In genomic region chr17:8125196-8125946, GRCh38 we compare ENCODE assay signal across 1 cellular context.
TF ChIP-seq lines count a peak whose summit lies in the region.

No MANE protein-coding gene starts in this region.

TF ChIP-seq in H1, 55 proteins besides CTCF, POLR2A, EP300 and RAD21:
- TF ChIP-seq E2F6 (IDR thresholded peaks at IDR 0.05): 0 out of 2 replicates have a peak, but pooled peaks have one; percentile 14
- no peak for TF ChIP-seq HDAC6 (IDR thresholded peaks at IDR 0.05; ENCODE audit: low read depth, low read length)
- TF ChIP-seq, protein P1, sequence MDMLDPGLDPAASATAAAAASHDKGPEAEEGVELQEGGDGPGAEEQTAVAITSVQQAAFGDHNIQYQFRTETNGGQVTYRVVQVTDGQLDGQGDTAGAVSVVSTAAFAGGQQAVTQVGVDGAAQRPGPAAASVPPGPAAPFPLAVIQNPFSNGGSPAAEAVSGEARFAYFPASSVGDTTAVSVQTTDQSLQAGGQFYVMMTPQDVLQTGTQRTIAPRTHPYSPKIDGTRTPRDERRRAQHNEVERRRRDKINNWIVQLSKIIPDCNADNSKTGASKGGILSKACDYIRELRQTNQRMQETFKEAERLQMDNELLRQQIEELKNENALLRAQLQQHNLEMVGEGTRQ (IDR thresholded peaks at IDR 0.05; ENCODE audit: low read length): no peak
- TF ChIP-seq SP1 (IDR thresholded peaks at IDR 0.05; ENCODE audit: low read depth, low read length): peak; percentile 37; the same call in 1 of the 2 replicates
- no peak for TF ChIP-seq POU5F1 (IDR thresholded peaks at IDR 0.05; ENCODE audit: low read depth, low read length)
- TF ChIP-seq SP4 (IDR thresholded peaks at IDR 0.05; ENCODE audit: low read length): no peak
- peak in 1 of 2 experiments; percentile 49; a peak in 1 of 4 replicates for TF ChIP-seq SIN3A (conservative IDR thresholded peaks at IDR 0.05 in 1 of 2, IDR thresholded peaks at IDR 0.05 in 1 of 2; ENCODE audit: low read depth in 1 of 2, low read length in 2 of 2)
- no peak for TF ChIP-seq CBX5 (IDR thresholded peaks at IDR 0.05; ENCODE audit: low read depth, low read length)
- TF ChIP-seq KDM1A (IDR thresholded peaks at IDR 0.05; ENCODE audit: borderline replicate concordance, low read length): no peak
- TF ChIP-seq TEAD4 (IDR thresholded peaks at IDR 0.05; ENCODE audit: low read depth, low read length): peak; percentile 48
- no peak for TF ChIP-seq TCF12 (IDR thresholded peaks at IDR 0.05; ENCODE audit: low read depth, low read length)
- TF ChIP-seq BCL11A (IDR thresholded peaks at IDR 0.05; ENCODE audit: low read depth in 2 of 2, low read length in 2 of 2): no peak
- no peak for TF ChIP-seq CHD2 (IDR thresholded peaks at IDR 0.05; ENCODE audit: low read length)
- TF ChIP-seq SIRT6 (IDR thresholded peaks at IDR 0.05; ENCODE audit: low read length): no peak
- peak; percentile 73 for TF ChIP-seq RBBP5 (IDR thresholded peaks at IDR 0.05; ENCODE audit: borderline replicate concordance, low read depth, low read length)
- peak; percentile 35; the same call in 1 of the 2 replicates for TF ChIP-seq NRF1 (IDR thresholded peaks at IDR 0.05; ENCODE audit: low read depth, low read length)
- TF ChIP-seq TAF7 (optimal IDR thresholded peaks at IDR 0.05; ENCODE audit: borderline replicate concordance, low read depth, low read length): peak; percentile 55
- peak; percentile 27 for TF ChIP-seq CTBP2 (IDR thresholded peaks at IDR 0.05; ENCODE audit: borderline replicate concordance, insufficient read depth, insufficient read length, low read length)
- TF ChIP-seq ATF3 (IDR thresholded peaks at IDR 0.05; ENCODE audit: insufficient read depth, low read depth, low read length): no peak
- no peak for TF ChIP-seq POLR2AphosphoS5 (IDR thresholded peaks at IDR 0.05; ENCODE audit: low read depth, low read length)
- peak; percentile 56; the same call in 1 of the 2 replicates for TF ChIP-seq ATF2 (IDR thresholded peaks at IDR 0.05; ENCODE audit: low read length)
- peak; percentile 89 for TF ChIP-seq ASH2L (IDR thresholded peaks at IDR 0.05; ENCODE audit: low read length)
- peak; percentile 82 for TF ChIP-seq BACH1 (IDR thresholded peaks at IDR 0.05; ENCODE audit: low read length)
- TF ChIP-seq JUND (IDR thresholded peaks at IDR 0.05; ENCODE audit: low read length): no peak
- TF ChIP-seq YY1 (IDR thresholded peaks at IDR 0.05; ENCODE audit: low read depth, low read length): peak; percentile 46; the same call in 1 of the 2 replicates
- no peak for TF ChIP-seq FOSL1 (IDR thresholded peaks at IDR 0.05; ENCODE audit: insufficient read depth, low read depth, low read length)
- TF ChIP-seq EZH2 (IDR thresholded peaks at IDR 0.05; ENCODE audit: low read depth, low read length, severe bottlenecking): no peak
- no peak for TF ChIP-seq ZNF274 (IDR thresholded peaks at IDR 0.05; ENCODE audit: borderline replicate concordance, extremely low read depth, low read length)
- no peak for TF ChIP-seq EGR1 (IDR thresholded peaks at IDR 0.05; ENCODE audit: borderline replicate concordance, low read depth, low read length)
- TF ChIP-seq HDAC2 (IDR thresholded peaks at IDR 0.05; ENCODE audit: borderline replicate concordance in 1 of 2, low read depth in 2 of 2, low read length in 2 of 2): peak; percentile 12 to 83; a peak in 1 of 4 replicates
- no peak for TF ChIP-seq SIX5 (IDR thresholded peaks at IDR 0.05; ENCODE audit: low read depth, low read length)
- TF ChIP-seq TBP (IDR thresholded peaks at IDR 0.05; ENCODE audit: low read depth, low read length): peak; percentile 100
- peak; percentile 34; the same call in 1 of the 2 replicates for TF ChIP-seq MAFK (IDR thresholded peaks at IDR 0.05; ENCODE audit: low read depth, low read length)
